ENCODE assay signal across 12 cellular contexts in genomic region chr17:16106161-16106891, GRCh38.
DNase-seq lines count a peak whose midpoint lies in the region; ATAC-seq and TF ChIP-seq lines count a peak whose summit lies in the region.
"Had no signal": no experiment of that assay in that cellular context is flagged by ENCODE, and none has a peak within 500 bp of the region (broad histone marks: within the 10 kb centered on the region; RNA-seq: fewer than 3 reads in every experiment).

No MANE protein-coding gene starts in this region.

- H3K27ac ChIP-seq in hepatocyte (peak overlapping the region; percentile 3), brain microvascular endothelial cell (no peak overlapping the region)
- H3K27ac ChIP-seq: suprapubic skin had no signal

- H3K9me3 ChIP-seq in hepatocyte (ENCODE audit: low read depth): no peaks in the 10 kb centered on the region
- H3K9me3 ChIP-seq: suprapubic skin had no signal

- ATAC-seq in HG03469 (IDR thresholded peaks at IDR 0.05; ENCODE audit: unreplicated experiment): no peak
- ATAC-seq: activated T-helper 17 cell treated with anti-CD3 and anti-CD28 coated beads, Interleukin-2, amount 50 U/mL, for 72 hours had no signal

- H2AFZ ChIP-seq in hepatocyte: no peak overlapping the region

- no peaks in the 10 kb centered on the region for H3K9me2 ChIP-seq in hepatocyte (replicated peaks; ENCODE audit: insufficient read depth)

- in situ Hi-C loops in brain microvascular endothelial cell (cut with HindIII; ENCODE audit: low pct_ligation_motif_present, low sequenced_read_pairs): no loop called here

- H3K36me3 ChIP-seq in hepatocyte (replicated peaks; ENCODE audit: insufficient read depth, low read depth): peaks cover 4% of the 10 kb centered on the region
- H3K36me3 ChIP-seq in brain microvascular endothelial cell (replicated peaks): peaks cover 18% of the 10 kb centered on the region

- peaks cover 4% of the 10 kb centered on the region for H3K4me1 ChIP-seq in hepatocyte (ENCODE audit: insufficient read depth)

- DNase-seq in DMS153 (lab: John Stamatoyannopoulos, UW): peak; percentile 60
- no peak for DNase-seq in DMS153 treated with DMSO at 0.1 percent for 48 hours (lab: John Stamatoyannopoulos, UW; ENCODE audit: unreplicated experiment)
- DNase-seq in astrocyte of the hippocampus (ENCODE audit: low read depth, low spot score): peak; percentile 22
- DNase-seq in hepatocyte (ENCODE audit: low spot score): peak; percentile 34
- peak; percentile 92 for DNase-seq in superior temporal gyrus (ENCODE audit: extremely low spot score)
- no peak for DNase-seq in brain microvascular endothelial cell
- no peak for DNase-seq in DMS79 treated with DMSO at 0.1 percent for 48 hours (lab: John Stamatoyannopoulos, UW)
- DNase-seq: NCI-H1105 had no signal

- no peak overlapping the region for H3K4me2 ChIP-seq in hepatocyte

- H3K4me3 ChIP-seq in hepatocyte (no peak overlapping the region), brain microvascular endothelial cell (ENCODE audit: low read depth, low read length) (no peak overlapping the region)
- H3K4me3 ChIP-seq: skin epidermis, suprapubic skin had no signal

- TF ChIP-seq CTCF in hepatocyte (IDR thresholded peaks at IDR 0.05; ENCODE audit: poor library complexity): no peak
- TF ChIP-seq CTCF in brain microvascular endothelial cell (IDR thresholded peaks at IDR 0.05; ENCODE audit: low read depth, low read length, missing control alignments): no peak

- H3K79me2 ChIP-seq in hepatocyte: peaks cover 34% of the 10 kb centered on the region

- no peaks in the 10 kb centered on the region for H4K20me1 ChIP-seq in hepatocyte (ENCODE audit: insufficient read depth, poor library complexity, severe bottlenecking)

- 79% methylated on average over 1 of the region's 1 CpG for WGBS in hepatocyte (ENCODE audit: low lambda C conversion rate, missing lambda C conversion rate)

- H3K27me3 ChIP-seq in hepatocyte: no peaks in the 10 kb centered on the region
- no peaks in the 10 kb centered on the region for H3K27me3 ChIP-seq in brain microvascular endothelial cell (replicated peaks)
- H3K27me3 ChIP-seq: suprapubic skin had no signal

Comparison
In these comparisons a context has a peak if more than half of its experiments do, and no peak if none do; other contexts are left out.
1. DNase-seq: peak in DMS153 (single experiment), astrocyte of the hippocampus (single experiment), hepatocyte (single experiment) and superior temporal gyrus (single experiment); none in DMS153 treated with DMSO at 0.1 percent for 48 hours (single experiment), brain microvascular endothelial cell (single experiment) and DMS79 treated with DMSO at 0.1 percent for 48 hours (single experiment).